Comparison of ENCODE assay signal across 12 cellular contexts in genomic region chr4:124804584-124804983, GRCh38.
DNase-seq lines count a peak whose midpoint lies in the region; ATAC-seq and TF ChIP-seq lines count a peak whose summit lies in the region.
"Had no signal": no experiment of that assay in that cellular context is flagged by ENCODE, and none has a peak within 500 bp of the region (broad histone marks: within the 10 kb centered on the region; RNA-seq: fewer than 3 reads in every experiment).

No MANE protein-coding gene starts in this region.

- no peak overlapping the region for H3K27ac ChIP-seq in coronary artery
- H3K27ac ChIP-seq: C4-2B, right lobe of liver had no signal

- peak; percentile 80 for ATAC-seq in GM18520 (IDR thresholded peaks at IDR 0.05; ENCODE audit: unreplicated experiment)
- ATAC-seq in GM21576 (IDR thresholded peaks at IDR 0.05; ENCODE audit: unreplicated experiment) = peak; percentile 55
- peak; percentile 92 for ATAC-seq in HG03378 (IDR thresholded peaks at IDR 0.05; ENCODE audit: unreplicated experiment)
- ATAC-seq: right lobe of liver had no signal

- no peak for TF ChIP-seq CTCF in fibroblast of mammary gland (conservative IDR thresholded peaks at IDR 0.05; ENCODE audit: control insufficient read depth, insufficient read depth, low read depth, low read length)
- no peak for TF ChIP-seq CTCF in coronary artery (IDR thresholded peaks at IDR 0.05)

- DNase-seq in fibroblast of mammary gland (ENCODE audit: low read depth) (peak; percentile 3), coronary artery (ENCODE audit: low spot score) (no peak), CD1c-positive myeloid dendritic cell (ENCODE audit: extremely low spot score) (no peak), hepatic stellate cell (ENCODE audit: low spot score) (no peak), erythroblast (lab: John Stamatoyannopoulos, UW) (no peak)
- DNase-seq: NCI-H1417 treated with DMSO at 0.1 percent for 48 hours, OCI-M1, right lobe of liver had no signal

- H3K4me3 ChIP-seq in fibroblast of mammary gland (ENCODE audit: control insufficient read depth, low read depth, low read length) (no peak overlapping the region), coronary artery (no peak overlapping the region)
- H3K4me3 ChIP-seq: right lobe of liver had no signal

- TF ChIP-seq POLR2A in erythroblast (IDR thresholded peaks at IDR 0.05; ENCODE audit: low read length) = no peak
